In genomic region chr16:1825864-1826690, GRCh38 we compare ENCODE assay signal across 8 cellular contexts. TPM values are rescaled to one million over a fixed set of nuclear protein-coding genes. Genes with fewer than 3 reads are reported as not detected.
DNase-seq lines count a peak whose midpoint lies in the region; ATAC-seq and TF ChIP-seq lines count a peak whose summit lies in the region.

No MANE protein-coding gene starts in this region.

- peak overlapping the region; percentile 90 for H3K9ac ChIP-seq in neuronal stem cell (ENCODE audit: low read depth, low read length, poor library complexity)

- H3K27ac Mint-ChIP-seq in activated T-cell treated with anti-CD3 and anti-CD28 coated beads, Interleukin-2, amount 50 U/mL, for 72 hours, result peak overlapping the region; percentile 54

- H3K4me3 ChIP-seq in fibroblast of the aortic adventitia (ENCODE audit: low read depth, low read length) (peak overlapping the region; percentile 99), neuronal stem cell (ENCODE audit: low read length in 2 of 2) (peak overlapping the region; percentile 95 to 97), thyroid gland (replicated peaks in 1 of 3) (peak overlapping the region; percentile 44 to 86 (median 70))

- no peak overlapping the region for H2AK5ac ChIP-seq in neuronal stem cell (ENCODE audit: low read depth, low read length)

- H2BK15ac ChIP-seq in neuronal stem cell (ENCODE audit: low read length), result no peak overlapping the region

- TF ChIP-seq CTCF in fibroblast of the aortic adventitia (IDR thresholded peaks at IDR 0.05; ENCODE audit: insufficient read depth, low read length) (no peak), thyroid gland (IDR thresholded peaks at IDR 0.05) (peak in 1 of 6 experiments; percentile 20)

- peak overlapping the region; percentile 38 for H3K18ac ChIP-seq in neuronal stem cell (ENCODE audit: low read length)

- peaks cover 41% of the 10 kb centered on the region for H3K4me1 Mint-ChIP-seq in activated T-cell treated with anti-CD3 and anti-CD28 coated beads, Interleukin-2, amount 50 U/mL, for 72 hours (ENCODE audit: low read depth)

- H3K14ac ChIP-seq in neuronal stem cell (ENCODE audit: low read length), result no peak overlapping the region

- WGBS in neuronal stem cell (ENCODE audit: extremely low coverage in 2 of 2, insufficient read length in 2 of 2, insufficient replicate concordance in 1 of 2), 2 donors, result no CpG with 5 or more reads among the region's 96 CpGs
- 12 to 13% methylated on average over 6 to 8 of the region's 96 CpGs for WGBS in thyroid gland, 2 donors

- peak overlapping the region; percentile 99 for H2AFZ ChIP-seq in neuronal stem cell (ENCODE audit: low read length)

- intact Hi-C loops in thyroid gland (cut with DNase I), result no loop called here

- H3K36me3 ChIP-seq in neuronal stem cell (replicated peaks in 1 of 2; ENCODE audit: control insufficient read depth in 2 of 2, insufficient read depth in 2 of 2, low read length in 2 of 2) (peaks cover 11 to 38% of the 10 kb centered on the region in 2 donors), thyroid gland (peaks cover 8 to 9% of the 10 kb centered on the region in 2 donors)

- H2BK5ac ChIP-seq in neuronal stem cell (ENCODE audit: low read length), result no peak overlapping the region

- H4K8ac ChIP-seq in neuronal stem cell (ENCODE audit: low read depth, low read length), result peak overlapping the region; percentile 65

- H3K79me1 ChIP-seq in neuronal stem cell (ENCODE audit: low read depth, low read length), result peaks cover 18% of the 10 kb centered on the region

- H3K36me3 Mint-ChIP-seq in activated T-cell treated with anti-CD3 and anti-CD28 coated beads, Interleukin-2, amount 50 U/mL, for 72 hours (ENCODE audit: insufficient read depth in 2 of 2), result peaks cover 0 to 2% of the 10 kb centered on the region in 2 donors

- H3K4me1 ChIP-seq in neuronal stem cell (ENCODE audit: control insufficient read depth in 2 of 2, insufficient read depth in 1 of 2, low read depth in 1 of 2, low read length in 2 of 2), result peaks cover 0 to 10% of the 10 kb centered on the region in 2 donors
- H3K4me1 ChIP-seq in thyroid gland, result peaks cover 17 to 38% of the 10 kb centered on the region in 2 donors

- H3K27me3 Mint-ChIP-seq in activated T-cell treated with anti-CD3 and anti-CD28 coated beads, Interleukin-2, amount 50 U/mL, for 72 hours (ENCODE audit: low read depth), result no peaks in the 10 kb centered on the region

- H3K27ac ChIP-seq in neuronal stem cell (replicated peaks; ENCODE audit: low read length) (no peak overlapping the region), thyroid gland (peak overlapping the region in 1 of 3 donors; percentile 29)

- no peak for TF ChIP-seq POLR2A in thyroid gland (IDR thresholded peaks at IDR 0.05)

- ATAC-seq in GM18499 (IDR thresholded peaks at IDR 0.05; ENCODE audit: insufficient read depth, unreplicated experiment), result peak; percentile 29
- peak; percentile 38 for ATAC-seq in HG02938 (IDR thresholded peaks at IDR 0.05; ENCODE audit: unreplicated experiment)
- ATAC-seq in activated T-cell treated with anti-CD3 and anti-CD28 coated beads, Interleukin-2, amount 50 U/mL, for 72 hours (replicated peaks in 1 of 2), result peak; percentile 73 to 81

- no peak overlapping the region for H2BK12ac ChIP-seq in neuronal stem cell (ENCODE audit: low read length)

- no peak overlapping the region for H4K91ac ChIP-seq in neuronal stem cell (ENCODE audit: low read depth, low read length, poor library complexity)

- H3K4ac ChIP-seq in neuronal stem cell (ENCODE audit: low read length), result no peak overlapping the region

- peak overlapping the region; percentile 94 for H3K23ac ChIP-seq in neuronal stem cell (ENCODE audit: low read depth, low read length, poor library complexity)

- peak overlapping the region; percentile 87 for H3K4me2 ChIP-seq in neuronal stem cell (ENCODE audit: insufficient read depth, low read length, poor library complexity, severe bottlenecking)

- peak overlapping the region; percentile 80 to 85 for H3K4me3 Mint-ChIP-seq in activated T-cell treated with anti-CD3 and anti-CD28 coated beads, Interleukin-2, amount 50 U/mL, for 72 hours

- DNase-seq in A172 (ENCODE audit: low spot score) (peak; percentile 4), NCI-H774 (lab: John Stamatoyannopoulos, UW) (peak; percentile 34), fibroblast of the aortic adventitia (ENCODE audit: low read depth) (no peak), neuronal stem cell (ENCODE audit: low spot score) (no peak), thyroid gland (peak; percentile 57 to 66)
- DNase-seq in activated T-cell treated with anti-CD3 and anti-CD28 coated beads, Interleukin-2, amount 50 U/mL, for 72 hours, result peak; percentile 74 to 81

- H2BK120ac ChIP-seq in neuronal stem cell (ENCODE audit: low read depth, low read length), result no peak overlapping the region

- H3K9me3 Mint-ChIP-seq in activated T-cell treated with anti-CD3 and anti-CD28 coated beads, Interleukin-2, amount 50 U/mL, for 72 hours, result no peaks in the 10 kb centered on the region

- H3K27me3 ChIP-seq in neuronal stem cell (ENCODE audit: control insufficient read depth in 3 of 3, insufficient read depth in 3 of 3, low read depth in 1 of 3, low read length in 3 of 3) (no peaks in the 10 kb centered on the region), thyroid gland (no peaks in the 10 kb centered on the region)

- H3K9me3 ChIP-seq in neuronal stem cell (replicated peaks in 1 of 2; ENCODE audit: control insufficient read depth in 2 of 2, insufficient read depth in 1 of 2, low read depth in 1 of 2, low read length in 2 of 2), result no peaks in the 10 kb centered on the region
- H3K9me3 ChIP-seq in thyroid gland, result no peaks in the 10 kb centered on the region

RNA-seq across cellular contexts. Expression of gene HAGH, which starts 0.5 kb away (rescaled TPM):
- 85.2 and 163 TPM in 2 replicates for total RNA-seq in A172 (2014; rRNA removed; shearing (Covaris generic))
- total RNA-seq in activated T-cell treated with anti-CD3 and anti-CD28 coated beads, Interleukin-2, amount 50 U/mL, for 72 hours, result 10 to 100 TPM; 45.0 to 53.5 TPM
- total RNA-seq in fibroblast of the aortic adventitia (ENCODE audit: low replicate concordance) (12.1 and 21.9 TPM in 2 replicates), thyroid gland (100 to 1,000 TPM in 3 of 4 donors, 10 to 100 TPM in 1; 91.7 to 150 (median 119) TPM)
- 45.7 TPM for polyA plus RNA-seq in neuronal stem cell (2013, experiment 1 of 2)
- polyA plus RNA-seq in neuronal stem cell (2013, experiment 2 of 2), result 44.7 TPM

RNA-seq across cellular contexts. Expression of gene FAHD1, which starts 0.9 kb away (rescaled TPM):
- total RNA-seq in A172 (2014; rRNA removed; shearing (Covaris generic)), result 77.1 and 89.7 TPM in 2 replicates
- 10 to 100 TPM; 11.1 to 13.5 TPM for total RNA-seq in activated T-cell treated with anti-CD3 and anti-CD28 coated beads, Interleukin-2, amount 50 U/mL, for 72 hours
- total RNA-seq in fibroblast of the aortic adventitia (ENCODE audit: low replicate concordance), result 36.7 and 204 TPM in 2 replicates
- polyA plus RNA-seq in neuronal stem cell (2013, experiment 1 of 2), result 17.0 TPM
- polyA plus RNA-seq in neuronal stem cell (2013, experiment 2 of 2), result 16.9 TPM
- total RNA-seq in thyroid gland, result 10 to 100 TPM; 40.9 to 52.5 (median 45.0) TPM

RNA-seq across cellular contexts. Expression of gene IGFALS, which starts 32.6 kb away (rescaled TPM):
- total RNA-seq in A172 (2014; rRNA removed; shearing (Covaris generic)), result not detected in 2 replicates
- total RNA-seq in activated T-cell treated with anti-CD3 and anti-CD28 coated beads, Interleukin-2, amount 50 U/mL, for 72 hours, result under 1 TPM; 0.14 to 0.37 TPM
- total RNA-seq in fibroblast of the aortic adventitia (ENCODE audit: low replicate concordance) (0.16 and 0.27 TPM in 2 replicates), thyroid gland (1 to 10 TPM in 3 of 4 donors, under 1 TPM in 1; 0.13 to 4.2 (median 1.8) TPM)
- 0.06 TPM for polyA plus RNA-seq in neuronal stem cell (2013, experiment 1 of 2)
- polyA plus RNA-seq in neuronal stem cell (2013, experiment 2 of 2), result 0.08 TPM

RNA-seq across cellular contexts. Expression of gene NUBP2, which starts 43.3 kb away (rescaled TPM):
- 161 and 195 TPM in 2 replicates for total RNA-seq in A172 (2014; rRNA removed; shearing (Covaris generic))
- 10 to 100 TPM; 47.8 to 50.1 TPM for total RNA-seq in activated T-cell treated with anti-CD3 and anti-CD28 coated beads, Interleukin-2, amount 50 U/mL, for 72 hours
- total RNA-seq in fibroblast of the aortic adventitia (ENCODE audit: low replicate concordance), result 21.8 and 44.6 TPM in 2 replicates
- polyA plus RNA-seq in neuronal stem cell (2013, experiment 1 of 2), result 52.2 TPM
- polyA plus RNA-seq in neuronal stem cell (2013, experiment 2 of 2), result 50.6 TPM
- total RNA-seq in thyroid gland, result 100 to 1,000 TPM in 3 of 4 donors, 10 to 100 TPM in 1; 47.3 to 122 (median 106) TPM

RNA-seq across cellular contexts. Expression of gene SPSB3, which starts 43.7 kb away (rescaled TPM):
- total RNA-seq in A172 (2014; rRNA removed; shearing (Covaris generic)), result 36.7 and 37.9 TPM in 2 replicates
- 10 to 100 TPM; 37.1 to 40.1 TPM for total RNA-seq in activated T-cell treated with anti-CD3 and anti-CD28 coated beads, Interleukin-2, amount 50 U/mL, for 72 hours
- total RNA-seq in fibroblast of the aortic adventitia (ENCODE audit: low replicate concordance), result 21.6 and 34.8 TPM in 2 replicates
- polyA plus RNA-seq in neuronal stem cell (2013, experiment 1 of 2), result 25.2 TPM
- 23.3 TPM for polyA plus RNA-seq in neuronal stem cell (2013, experiment 2 of 2)
- 10 to 100 TPM; 52.2 to 87.3 (median 68.5) TPM for total RNA-seq in thyroid gland

Comparison
In these comparisons a context has a peak if more than half of its experiments do, and no peak if none do; other contexts are left out.
1. DNase-seq: peak in A172 (single experiment), NCI-H774 (single experiment), activated T-cell treated with anti-CD3 and anti-CD28 coated beads, Interleukin-2, amount 50 U/mL, for 72 hours (2 of 2) and thyroid gland (2 of 2); none in fibroblast of the aortic adventitia (single experiment) and neuronal stem cell (single experiment).
2. Peak in every context shown above with its lines, with median percentiles within 50 percentile points of each other: ATAC-seq and H3K4me3 ChIP-seq.